1 cellular context compared by ENCODE assay signal in the genomic region with DNA sequence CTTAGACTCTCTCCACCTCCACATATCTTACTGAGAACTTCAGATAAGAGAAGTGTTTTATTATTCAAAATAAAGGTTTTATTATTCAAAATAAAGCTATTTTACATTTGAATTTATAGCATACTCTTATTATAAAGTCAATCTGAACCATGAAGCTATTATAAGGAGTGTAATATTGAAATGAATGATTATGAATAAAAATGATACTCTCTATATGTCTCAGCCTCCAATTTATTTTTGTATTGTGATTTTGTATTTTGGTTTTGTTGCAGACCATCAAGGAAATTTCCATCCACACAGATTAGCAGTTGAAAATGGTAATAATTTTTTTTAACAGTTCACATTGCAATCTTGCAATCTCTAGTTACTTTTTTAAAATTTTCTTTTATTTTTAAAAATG.
TF ChIP-seq lines count a peak whose summit lies in the region.

No MANE protein-coding gene starts in this region.

TF ChIP-seq in GM23338, 12 proteins besides CTCF, POLR2A, EP300 and RAD21 (continued from another document):
- TF ChIP-seq ETS1 (IDR thresholded peaks at IDR 0.05): no peak
- no peak for TF ChIP-seq EZH2phosphoT487 (IDR thresholded peaks at IDR 0.05; ENCODE audit: unreplicated experiment)
- no peak for TF ChIP-seq STAT1 (IDR thresholded peaks at IDR 0.05; ENCODE audit: unreplicated experiment)
- no peak for TF ChIP-seq EZH2 (IDR thresholded peaks at IDR 0.05; ENCODE audit: low read depth, unreplicated experiment)
- TF ChIP-seq JUNB (IDR thresholded peaks at IDR 0.05; ENCODE audit: unreplicated experiment): no peak
- no peak for TF ChIP-seq POLR2AphosphoS5 (IDR thresholded peaks at IDR 0.05; ENCODE audit: low read depth)
